12 cellular contexts compared by ENCODE assay signal in genomic region chr6:20846602-20847028, GRCh38.
A peak's percentile ranks its signal among the peaks of the same experiment; 100 is the strongest.
DNase-seq lines count a peak whose midpoint lies in the region; ATAC-seq and TF ChIP-seq lines count a peak whose summit lies in the region.
"Had no signal": no experiment of that assay in that cellular context is flagged by ENCODE, and none has a peak within 500 bp of the region (broad histone marks: within the 10 kb centered on the region; RNA-seq: fewer than 3 reads in every experiment).

No MANE protein-coding gene starts in this region.

- no peaks in the 10 kb centered on the region for H3K9me2 ChIP-seq in SU-DHL-6 (replicated peaks; ENCODE audit: insufficient read depth, low read length)

- DNase-seq in SIG-M5 treated with dmso at 0.1 percent for 504 hours (lab: John Stamatoyannopoulos, UW; ENCODE audit: unreplicated experiment) (peak; percentile 18), SIG-M5 (lab: John Stamatoyannopoulos, UW) (no peak), HPDE6-E6E7 (ENCODE audit: extremely low spot score) (no peak), suprapubic skin (ENCODE audit: low spot score in 2 of 2) (no peak)
- no peak for DNase-seq in effector CD8-positive, alpha-beta T cell (lab: John Stamatoyannopoulos, UW)
- DNase-seq: T-cell had no signal

- no peaks in the 10 kb centered on the region for H3K79me2 ChIP-seq in SU-DHL-6 (ENCODE audit: insufficient read depth, low read length)

- ATAC-seq in HG03139 (IDR thresholded peaks at IDR 0.05; ENCODE audit: unreplicated experiment), result peak; percentile 66
- ATAC-seq: T-cell had no signal

- TF ChIP-seq CTCF in SU-DHL-6 (IDR thresholded peaks at IDR 0.05; ENCODE audit: insufficient read depth, low read length, poor library complexity, severe bottlenecking), result no peak
- TF ChIP-seq CTCF in nephron (IDR thresholded peaks at IDR 0.05; ENCODE audit: unreplicated experiment in 3 of 3), result no peak
- no peak for TF ChIP-seq CTCF in suprapubic skin (IDR thresholded peaks at IDR 0.05)

- no peaks in the 10 kb centered on the region for H3K9me3 Mint-ChIP-seq in nephron
- H3K9me3 Mint-ChIP-seq: T-cell had no signal

- no peak overlapping the region for H3K9ac ChIP-seq in SU-DHL-6 (ENCODE audit: low read length)
- H3K9ac ChIP-seq: KMS-11 had no signal

- no peaks in the 10 kb centered on the region for H3K36me3 Mint-ChIP-seq in nephron (ENCODE audit: low read depth)
- H3K36me3 Mint-ChIP-seq: brain had no signal

- H3K4me2 ChIP-seq in SU-DHL-6 (ENCODE audit: low read depth, low read length, poor library complexity, severe bottlenecking), result no peak overlapping the region
- H3K4me2 ChIP-seq: KMS-11 had no signal

- WGBS in suprapubic skin, result 58% methylated on average over 1 of the region's 1 CpG

- no peak overlapping the region for H2AFZ ChIP-seq in SU-DHL-6 (ENCODE audit: low read depth, low read length, severe bottlenecking)

- no peaks in the 10 kb centered on the region for H3F3A ChIP-seq in SU-DHL-6 (ENCODE audit: insufficient read depth)

- no peaks in the 10 kb centered on the region for H3K27me3 ChIP-seq in SU-DHL-6 (ENCODE audit: low read length)
- no peaks in the 10 kb centered on the region for H3K27me3 ChIP-seq in suprapubic skin

- H3K4me1 ChIP-seq in suprapubic skin, result peaks cover under 1% of the 10 kb centered on the region

- TF ChIP-seq POLR2A in suprapubic skin (IDR thresholded peaks at IDR 0.05), result no peak

- no peak overlapping the region for H3K4me3 Mint-ChIP-seq in nephron
- H3K4me3 Mint-ChIP-seq: brain, T-cell had no signal

- H3K27ac ChIP-seq in SU-DHL-6 (ENCODE audit: low read depth, low read length) (peak overlapping the region; percentile 12; the same call in 1 of the 2 replicates), suprapubic skin (no peak overlapping the region)
- H3K27ac ChIP-seq: 22Rv1, KMS-11 had no signal

- H3K4me3 ChIP-seq in SU-DHL-6 (ENCODE audit: insufficient read depth, low read length, poor library complexity, severe bottlenecking) (no peak overlapping the region), suprapubic skin (no peak overlapping the region)

- H3K36me3 ChIP-seq in SU-DHL-6 (ENCODE audit: low read length), result no peaks in the 10 kb centered on the region
- H3K36me3 ChIP-seq in suprapubic skin, result no peaks in the 10 kb centered on the region

- no peaks in the 10 kb centered on the region for H3K27me3 Mint-ChIP-seq in nephron (ENCODE audit: low read depth)
- H3K27me3 Mint-ChIP-seq: brain, T-cell had no signal

- no peaks in the 10 kb centered on the region for H4K20me1 ChIP-seq in SU-DHL-6 (ENCODE audit: low read depth, low read length)

- peaks cover 21% of the 10 kb centered on the region for H3K4me1 Mint-ChIP-seq in nephron

- H3K27ac Mint-ChIP-seq in nephron, result peak overlapping the region; percentile 30 to 57 (median 52)
- H3K27ac Mint-ChIP-seq: T-cell had no signal

- TF ChIP-seq EP300 in suprapubic skin (IDR thresholded peaks at IDR 0.05), result no peak

- H3K9me3 ChIP-seq in SU-DHL-6 (ENCODE audit: insufficient read depth, low read length) (no peaks in the 10 kb centered on the region), suprapubic skin (no peaks in the 10 kb centered on the region)
